17 cellular contexts compared by ENCODE assay signal in genomic region chr1:167538657-167539056, GRCh38. TPM values are rescaled to one million over a fixed set of nuclear protein-coding genes. Genes with fewer than 3 reads are reported as not detected.
DNase-seq lines count a peak whose midpoint lies in the region; ATAC-seq and TF ChIP-seq lines count a peak whose summit lies in the region.
"Had no signal": no experiment of that assay in that cellular context is flagged by ENCODE, and none has a peak within 500 bp of the region (broad histone marks: within the 10 kb centered on the region; RNA-seq: fewer than 3 reads in every experiment).

No MANE protein-coding gene starts in this region.

- H3K27ac ChIP-seq in GM23338 (ENCODE audit: low read depth) (no peak overlapping the region), foreskin keratinocyte (no peak overlapping the region)
- H3K27ac ChIP-seq: right atrium auricular region had no signal

- H3K9me3 Mint-ChIP-seq in GM23338, result no peaks in the 10 kb centered on the region
- H3K9me3 Mint-ChIP-seq: activated naive CD4-positive, alpha-beta T cell treated with anti-CD3 and anti-CD28 coated beads for 36 hours had no signal

- 0 out of 2 replicates have a peak, but pooled peaks have one; percentile 15 for TF ChIP-seq CTCF in BE2C (IDR thresholded peaks at IDR 0.05; ENCODE audit: low read depth, low read length)
- peak; percentile 54 to 71 for TF ChIP-seq CTCF in GM23338 (conservative IDR thresholded peaks at IDR 0.05; ENCODE audit: low read depth in 2 of 2)
- no peak for TF ChIP-seq CTCF in foreskin keratinocyte (conservative IDR thresholded peaks at IDR 0.05)

- H3K4me3 ChIP-seq in BE2C (ENCODE audit: low read depth, low read length), result no peak overlapping the region
- no peak overlapping the region for H3K4me3 ChIP-seq in GM23338
- H3K4me3 ChIP-seq: right atrium auricular region had no signal

- peaks cover 7% of the 10 kb centered on the region for H3K27me3 Mint-ChIP-seq in GM23338 (ENCODE audit: insufficient read depth, low read depth, poor library complexity)

- H3K27ac Mint-ChIP-seq in GM23338, result no peak overlapping the region
- H3K27ac Mint-ChIP-seq: activated naive CD4-positive, alpha-beta T cell treated with anti-CD3 and anti-CD28 coated beads for 36 hours had no signal

- H3K4me1 ChIP-seq in BE2C (no peaks in the 10 kb centered on the region), GM23338 (ENCODE audit: insufficient read depth) (no peaks in the 10 kb centered on the region), foreskin keratinocyte (no peaks in the 10 kb centered on the region)

- H3K9me2 ChIP-seq in GM23338 (ENCODE audit: insufficient read depth), result no peaks in the 10 kb centered on the region

- no peaks in the 10 kb centered on the region for H3K36me3 ChIP-seq in BE2C
- no peaks in the 10 kb centered on the region for H3K36me3 ChIP-seq in GM23338 (ENCODE audit: insufficient read depth)

- no peaks in the 10 kb centered on the region for H3K9me3 ChIP-seq in BE2C
- H3K9me3 ChIP-seq: right atrium auricular region had no signal

- H3K27me3 ChIP-seq in BE2C (no peaks in the 10 kb centered on the region), GM23338 (ENCODE audit: insufficient read depth) (no peaks in the 10 kb centered on the region), foreskin keratinocyte (peaks cover 2% of the 10 kb centered on the region)
- H3K27me3 ChIP-seq: right atrium auricular region had no signal

- DNase-seq in BE2C (no peak), GM23338 (ENCODE audit: low spot score) (peak; percentile 90), SW480 (ENCODE audit: low spot score) (peak; percentile 10), iPS-NIHi11 (ENCODE audit: low spot score) (peak; percentile 74), ureter (ENCODE audit: low spot score) (no peak), foreskin keratinocyte (no peak)
- DNase-seq: activated CD4-positive, alpha-beta T cell treated with anti-CD3 and anti-CD28 coated beads for 48 hours; activated naive CD4-positive, alpha-beta T cell treated with anti-CD3 and anti-CD28 coated beads for 36 hours; caudate nucleus; COR-L47; islet precursor cell; NCI-H1436 treated with DMSO at 0.1 percent for 48 hours; T-helper 1 cell had no signal

- H4K20me1 ChIP-seq in GM23338 (replicated peaks; ENCODE audit: insufficient read depth), result no peaks in the 10 kb centered on the region

- no peaks in the 10 kb centered on the region for H3K79me2 ChIP-seq in GM23338 (replicated peaks; ENCODE audit: insufficient read depth)

- H2AFZ ChIP-seq in GM23338, result no peak overlapping the region

- no peak overlapping the region for H3K4me3 Mint-ChIP-seq in GM23338
- H3K4me3 Mint-ChIP-seq: activated naive CD4-positive, alpha-beta T cell treated with anti-CD3 and anti-CD28 coated beads for 36 hours had no signal

- ATAC-seq in GM23338 (peak; percentile 85), HG02763 (IDR thresholded peaks at IDR 0.05; ENCODE audit: unreplicated experiment) (no peak), foreskin keratinocyte (no peak), GM21423 (IDR thresholded peaks at IDR 0.05; ENCODE audit: unreplicated experiment) (no peak)
- ATAC-seq: esophagus mucosa had no signal

- no peak overlapping the region for H3K4me2 ChIP-seq in GM23338

- no peaks in the 10 kb centered on the region for H3F3A ChIP-seq in GM23338 (replicated peaks; ENCODE audit: low read depth)

- H3K36me3 Mint-ChIP-seq in GM23338 (ENCODE audit: low read depth), result no peaks in the 10 kb centered on the region; the same call in 2 of the 3 replicates

- peaks cover 15% of the 10 kb centered on the region; the same call in 2 of the 3 replicates for H3K4me1 Mint-ChIP-seq in GM23338

TF ChIP-seq in GM23338, 12 proteins besides CTCF, POLR2A, EP300 and RAD21:
- TF ChIP-seq EZH2phosphoT487 (IDR thresholded peaks at IDR 0.05; ENCODE audit: unreplicated experiment), result no peak
- no peak for TF ChIP-seq NANOG (IDR thresholded peaks at IDR 0.05; ENCODE audit: borderline replicate concordance)
- TF ChIP-seq, protein P1, sequence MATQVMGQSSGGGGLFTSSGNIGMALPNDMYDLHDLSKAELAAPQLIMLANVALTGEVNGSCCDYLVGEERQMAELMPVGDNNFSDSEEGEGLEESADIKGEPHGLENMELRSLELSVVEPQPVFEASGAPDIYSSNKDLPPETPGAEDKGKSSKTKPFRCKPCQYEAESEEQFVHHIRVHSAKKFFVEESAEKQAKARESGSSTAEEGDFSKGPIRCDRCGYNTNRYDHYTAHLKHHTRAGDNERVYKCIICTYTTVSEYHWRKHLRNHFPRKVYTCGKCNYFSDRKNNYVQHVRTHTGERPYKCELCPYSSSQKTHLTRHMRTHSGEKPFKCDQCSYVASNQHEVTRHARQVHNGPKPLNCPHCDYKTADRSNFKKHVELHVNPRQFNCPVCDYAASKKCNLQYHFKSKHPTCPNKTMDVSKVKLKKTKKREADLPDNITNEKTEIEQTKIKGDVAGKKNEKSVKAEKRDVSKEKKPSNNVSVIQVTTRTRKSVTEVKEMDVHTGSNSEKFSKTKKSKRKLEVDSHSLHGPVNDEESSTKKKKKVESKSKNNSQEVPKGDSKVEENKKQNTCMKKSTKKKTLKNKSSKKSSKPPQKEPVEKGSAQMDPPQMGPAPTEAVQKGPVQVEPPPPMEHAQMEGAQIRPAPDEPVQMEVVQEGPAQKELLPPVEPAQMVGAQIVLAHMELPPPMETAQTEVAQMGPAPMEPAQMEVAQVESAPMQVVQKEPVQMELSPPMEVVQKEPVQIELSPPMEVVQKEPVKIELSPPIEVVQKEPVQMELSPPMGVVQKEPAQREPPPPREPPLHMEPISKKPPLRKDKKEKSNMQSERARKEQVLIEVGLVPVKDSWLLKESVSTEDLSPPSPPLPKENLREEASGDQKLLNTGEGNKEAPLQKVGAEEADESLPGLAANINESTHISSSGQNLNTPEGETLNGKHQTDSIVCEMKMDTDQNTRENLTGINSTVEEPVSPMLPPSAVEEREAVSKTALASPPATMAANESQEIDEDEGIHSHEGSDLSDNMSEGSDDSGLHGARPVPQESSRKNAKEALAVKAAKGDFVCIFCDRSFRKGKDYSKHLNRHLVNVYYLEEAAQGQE (IDR thresholded peaks at IDR 0.05; ENCODE audit: unreplicated experiment), result no peak
- no peak for TF ChIP-seq POLR2AphosphoS5 (IDR thresholded peaks at IDR 0.05; ENCODE audit: low read depth)
- TF ChIP-seq, protein P2, sequence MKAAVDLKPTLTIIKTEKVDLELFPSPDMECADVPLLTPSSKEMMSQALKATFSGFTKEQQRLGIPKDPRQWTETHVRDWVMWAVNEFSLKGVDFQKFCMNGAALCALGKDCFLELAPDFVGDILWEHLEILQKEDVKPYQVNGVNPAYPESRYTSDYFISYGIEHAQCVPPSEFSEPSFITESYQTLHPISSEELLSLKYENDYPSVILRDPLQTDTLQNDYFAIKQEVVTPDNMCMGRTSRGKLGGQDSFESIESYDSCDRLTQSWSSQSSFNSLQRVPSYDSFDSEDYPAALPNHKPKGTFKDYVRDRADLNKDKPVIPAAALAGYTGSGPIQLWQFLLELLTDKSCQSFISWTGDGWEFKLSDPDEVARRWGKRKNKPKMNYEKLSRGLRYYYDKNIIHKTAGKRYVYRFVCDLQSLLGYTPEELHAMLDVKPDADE (IDR thresholded peaks at IDR 0.05), result no peak
- no peak for TF ChIP-seq CREB1 (CRISPR knock-in tag; IDR thresholded peaks at IDR 0.05; ENCODE audit: low read depth)
- no peak for TF ChIP-seq ZNF331 (CRISPR knock-in tag; IDR thresholded peaks at IDR 0.05; ENCODE audit: low read depth)
- TF ChIP-seq JUNB (IDR thresholded peaks at IDR 0.05; ENCODE audit: unreplicated experiment), result no peak

RNA-seq across cellular contexts. Expression of gene CREG1, which starts 14.9 kb away (rescaled TPM):
- 20.1 TPM for polyA plus RNA-seq in BE2C (2012; ENCODE audit: insufficient read depth, insufficient read length, low read depth)
- 42.7 and 49.4 TPM in 2 replicates for total RNA-seq in GM23338 (2014; rRNA removed; shearing (Covaris generic))
- 16.7 and 21.2 TPM in 2 replicates for polyA plus RNA-seq in GM23338 (2016; fragmentation: Nextera tagmentation; extraction: Ambion mirVana)
- total RNA-seq in ureter, result 96.4 TPM
- total RNA-seq in foreskin keratinocyte, result 15.7 and 19.9 TPM in 2 replicates
- 12.8 and 19.1 TPM in 2 replicates for polyA plus RNA-seq in foreskin keratinocyte

RNA-seq across cellular contexts. Expression of gene CD247, which starts 20.3 kb away (rescaled TPM):
- polyA plus RNA-seq in BE2C (2012; ENCODE audit: insufficient read depth, insufficient read length, low read depth), result not detected
- 1.4 TPM in 1 of 2 replicates, not detected in the other for total RNA-seq in GM23338 (2014; rRNA removed; shearing (Covaris generic))
- 1.2 and 1.6 TPM in 2 replicates for polyA plus RNA-seq in GM23338 (2016; fragmentation: Nextera tagmentation; extraction: Ambion mirVana)
- total RNA-seq in ureter, result 4.7 TPM
- 0.14 TPM in 1 of 2 replicates, not detected in the other for total RNA-seq in foreskin keratinocyte
- polyA plus RNA-seq in foreskin keratinocyte, result not detected in 2 replicates

Comparison
In these comparisons a context has a peak if more than half of its experiments do, and no peak if none do; other contexts are left out.
1. DNase-seq: peak in GM23338 (single experiment), SW480 (single experiment) and iPS-NIHi11 (single experiment); none in BE2C (single experiment), ureter (single experiment) and foreskin keratinocyte (0 of 2).